In the genomic region with DNA sequence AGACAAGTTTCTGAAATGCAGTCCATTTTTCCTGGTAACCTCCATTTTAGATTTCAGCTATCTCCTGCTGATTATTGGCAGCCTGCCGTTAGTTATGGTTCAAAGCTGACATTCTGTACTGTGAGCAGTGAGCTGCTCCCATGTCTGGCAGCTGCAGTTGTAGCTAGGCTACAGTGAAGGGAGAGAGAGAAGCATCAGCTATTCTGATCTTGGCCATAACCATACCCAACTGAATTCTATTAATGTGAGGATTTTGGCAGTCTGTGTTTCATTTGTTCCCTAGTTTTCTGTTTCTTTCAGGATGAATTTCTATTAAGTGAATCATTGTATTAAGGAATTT, we compare ENCODE assay signal across 1 cellular context.
TF ChIP-seq lines count a peak whose summit lies in the region.

No MANE protein-coding gene starts in this region.

TF ChIP-seq in H1, 55 proteins besides CTCF, POLR2A, EP300 and RAD21 (continued from another document):
- TF ChIP-seq ATF3 (IDR thresholded peaks at IDR 0.05; ENCODE audit: insufficient read depth, low read depth, low read length) = no peak
- no peak for TF ChIP-seq ZNF274 (IDR thresholded peaks at IDR 0.05; ENCODE audit: borderline replicate concordance, extremely low read depth, low read length)
- TF ChIP-seq SIN3A (conservative IDR thresholded peaks at IDR 0.05 in 1 of 2, IDR thresholded peaks at IDR 0.05 in 1 of 2; ENCODE audit: low read depth in 1 of 2, low read length in 2 of 2) = no peak
- TF ChIP-seq RBBP5 (IDR thresholded peaks at IDR 0.05; ENCODE audit: borderline replicate concordance, low read depth, low read length) = no peak
- TF ChIP-seq RNF2 (IDR thresholded peaks at IDR 0.05; ENCODE audit: borderline replicate concordance, low read depth, low read length, missing control alignments, poor library complexity, severe bottlenecking) = no peak
- no peak for TF ChIP-seq CBX5 (IDR thresholded peaks at IDR 0.05; ENCODE audit: low read depth, low read length)
- TF ChIP-seq TBP (IDR thresholded peaks at IDR 0.05; ENCODE audit: low read depth, low read length) = no peak
- TF ChIP-seq CTBP2 (IDR thresholded peaks at IDR 0.05; ENCODE audit: borderline replicate concordance, insufficient read depth, insufficient read length, low read length) = no peak
- no peak for TF ChIP-seq BCL11A (IDR thresholded peaks at IDR 0.05; ENCODE audit: low read depth in 2 of 2, low read length in 2 of 2)
- no peak for TF ChIP-seq KDM5A (IDR thresholded peaks at IDR 0.05; ENCODE audit: low read length)
- TF ChIP-seq CREB1 (IDR thresholded peaks at IDR 0.05) = no peak
- TF ChIP-seq TAF7 (optimal IDR thresholded peaks at IDR 0.05; ENCODE audit: borderline replicate concordance, low read depth, low read length) = no peak
- TF ChIP-seq JUN (IDR thresholded peaks at IDR 0.05; ENCODE audit: low read depth, low read length) = no peak
